1 cellular context compared by ENCODE assay signal in genomic region chr12:113996026-113996425, GRCh38.
TF ChIP-seq lines count a peak whose summit lies in the region.

No MANE protein-coding gene starts in this region.

TF ChIP-seq in H1, 55 proteins besides CTCF, POLR2A, EP300 and RAD21:
- no peak for TF ChIP-seq JUN (IDR thresholded peaks at IDR 0.05; ENCODE audit: low read depth, low read length)
- TF ChIP-seq FOSL1 (IDR thresholded peaks at IDR 0.05; ENCODE audit: insufficient read depth, low read depth, low read length), result no peak
- TF ChIP-seq BCL11A (IDR thresholded peaks at IDR 0.05; ENCODE audit: low read depth in 2 of 2, low read length in 2 of 2), result no peak
- TF ChIP-seq TAF1 (IDR thresholded peaks at IDR 0.05; ENCODE audit: low read depth, low read length), result no peak
- TF ChIP-seq ZNF274 (IDR thresholded peaks at IDR 0.05; ENCODE audit: borderline replicate concordance, extremely low read depth, low read length), result no peak
- no peak for TF ChIP-seq KDM1A (IDR thresholded peaks at IDR 0.05; ENCODE audit: borderline replicate concordance, low read length)
- no peak for TF ChIP-seq RNF2 (IDR thresholded peaks at IDR 0.05; ENCODE audit: borderline replicate concordance, low read depth, low read length, missing control alignments, poor library complexity, severe bottlenecking)
- no peak for TF ChIP-seq ASH2L (IDR thresholded peaks at IDR 0.05; ENCODE audit: low read length)
- no peak for TF ChIP-seq SUZ12 (IDR thresholded peaks at IDR 0.05; ENCODE audit: low read length)
- no peak for TF ChIP-seq GABPA (IDR thresholded peaks at IDR 0.05; ENCODE audit: borderline replicate concordance, insufficient read depth, low read length)
